In genomic region chr18:64110692-64111480, GRCh38 we compare ENCODE assay signal across 1 cellular context.
TF ChIP-seq lines count a peak whose summit lies in the region.

No MANE protein-coding gene starts in this region.

TF ChIP-seq in HepG2, 621 proteins besides CTCF, POLR2A, EP300 and RAD21 (continued from another document):
- no peak for TF ChIP-seq HCFC1 (IDR thresholded peaks at IDR 0.05; ENCODE audit: low read depth, low read length)
- TF ChIP-seq ZXDC (CRISPR knock-in tag; IDR thresholded peaks at IDR 0.05): no peak
TF ChIP-seq in HepG2: peak in this region for 1.
